8 cellular contexts compared by ENCODE assay signal in the genomic region with DNA sequence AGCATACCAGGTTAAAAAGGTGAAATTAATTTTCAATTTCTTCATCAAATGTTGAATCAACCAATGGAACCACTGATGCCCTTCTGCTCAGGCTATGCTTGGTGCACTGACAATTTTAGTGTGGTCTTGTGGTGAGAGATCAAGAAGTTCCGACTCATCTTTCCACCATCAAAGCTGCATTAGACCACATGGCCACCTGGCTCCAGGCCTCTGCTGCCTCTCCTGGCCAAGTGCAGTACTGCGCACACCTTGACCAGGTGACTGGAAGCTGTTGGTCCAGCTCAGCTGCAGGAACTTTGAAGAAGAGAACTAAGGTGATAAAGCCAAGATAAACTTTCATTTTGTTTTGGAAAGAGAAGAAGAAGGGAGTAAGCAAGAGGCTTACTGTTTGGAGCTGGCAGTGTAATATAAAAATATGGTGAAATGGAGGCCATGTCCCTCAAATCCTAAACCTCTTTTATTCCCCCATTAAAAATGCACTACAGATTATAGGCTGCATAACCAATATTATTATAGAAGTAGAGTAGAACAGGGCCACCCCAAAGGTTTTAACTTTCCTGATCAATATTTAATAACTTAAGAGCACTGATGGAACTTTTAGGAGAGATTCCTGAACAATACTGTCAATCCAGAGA.
DNase-seq lines count a peak whose midpoint lies in the region; ATAC-seq and TF ChIP-seq lines count a peak whose summit lies in the region.

No MANE protein-coding gene starts in this region.

- H3K4me3 ChIP-seq in WI38 (ENCODE audit: low read depth, low read length) (no peak overlapping the region), foreskin fibroblast (ENCODE audit: low read depth in 1 of 2, low read length in 2 of 2) (no peak overlapping the region), prostate gland (no peak overlapping the region)

- TF ChIP-seq CTCF in GM10248 (IDR thresholded peaks at IDR 0.05; ENCODE audit: control extremely low read depth, extremely low read depth, low read depth, missing control alignments), result peak; percentile 62
- peak; percentile 44 for TF ChIP-seq CTCF in WI38 (IDR thresholded peaks at IDR 0.05; ENCODE audit: low read depth, low read length)
- peak; percentile 54 for TF ChIP-seq CTCF in foreskin fibroblast (IDR thresholded peaks at IDR 0.05; ENCODE audit: low read depth, low read length)
- peak in 1 of 4 experiments; percentile 13 for TF ChIP-seq CTCF in prostate gland (IDR thresholded peaks at IDR 0.05)

- POLR2A ChIA-PET in GM10248 (lab: Yijun Ruan, JAX), result no interaction called here

- peak; percentile 99 for ATAC-seq in GM19397 (IDR thresholded peaks at IDR 0.05; ENCODE audit: unreplicated experiment)
- ATAC-seq in HG03196 (IDR thresholded peaks at IDR 0.05; ENCODE audit: unreplicated experiment), result peak; percentile 92

- intact Hi-C loops in prostate gland (cut with DNase I), result no loop called here

- DNase-seq in GM10248 (ENCODE audit: extremely low spot score) (peak; percentile 37), foreskin fibroblast (no peak), prostate gland (ENCODE audit: low spot score) (no peak)
- peak; percentile 79 for DNase-seq in stimulated activated CD8-positive, alpha-beta memory T cell treated with anti-CD3 and anti-CD28 coated beads, Interleukin-4, amount 100 ng/mL, for 48 hours
- no peak for DNase-seq in stimulated activated naive CD4-positive, alpha-beta T cell treated with Interleukin-2 at 50 U/mL for 16 hours (lab: John Stamatoyannopoulos, UW)

- no peaks in the 10 kb centered on the region for H3K4me1 ChIP-seq in prostate gland (replicated peaks)

- no peak overlapping the region for H3K27ac ChIP-seq in prostate gland

- H3K36me3 ChIP-seq in prostate gland, result no peaks in the 10 kb centered on the region

- TF ChIP-seq POLR2A in prostate gland (IDR thresholded peaks at IDR 0.05), result no peak

- WGBS in prostate gland, result 92% methylated on average over 2 of the region's 2 CpGs

- CTCF ChIA-PET in GM10248 (lab: Yijun Ruan, JAX), result interaction anchor here (0.8 to 1.0 kb wide), 3 partner anchors 16 to 215 kb away, joined by 3 to 4 read pairs (median 3); no protein-coding TSS in a partner anchor

- no peaks in the 10 kb centered on the region for H3K9me3 ChIP-seq in prostate gland

- no peaks in the 10 kb centered on the region for H3K27me3 ChIP-seq in prostate gland (replicated peaks; ENCODE audit: insufficient read depth)

Comparison
In these comparisons a context has a peak if more than half of its experiments do, and no peak if none do; other contexts are left out.
1. DNase-seq: peak in GM10248 (single experiment) and stimulated activated CD8-positive, alpha-beta memory T cell treated with anti-CD3 and anti-CD28 coated beads, Interleukin-4, amount 100 ng/mL, for 48 hours (single experiment); none in foreskin fibroblast (0 of 2), stimulated activated naive CD4-positive, alpha-beta T cell treated with Interleukin-2 at 50 U/mL for 16 hours (single experiment) and prostate gland (single experiment).